In the genomic region with DNA sequence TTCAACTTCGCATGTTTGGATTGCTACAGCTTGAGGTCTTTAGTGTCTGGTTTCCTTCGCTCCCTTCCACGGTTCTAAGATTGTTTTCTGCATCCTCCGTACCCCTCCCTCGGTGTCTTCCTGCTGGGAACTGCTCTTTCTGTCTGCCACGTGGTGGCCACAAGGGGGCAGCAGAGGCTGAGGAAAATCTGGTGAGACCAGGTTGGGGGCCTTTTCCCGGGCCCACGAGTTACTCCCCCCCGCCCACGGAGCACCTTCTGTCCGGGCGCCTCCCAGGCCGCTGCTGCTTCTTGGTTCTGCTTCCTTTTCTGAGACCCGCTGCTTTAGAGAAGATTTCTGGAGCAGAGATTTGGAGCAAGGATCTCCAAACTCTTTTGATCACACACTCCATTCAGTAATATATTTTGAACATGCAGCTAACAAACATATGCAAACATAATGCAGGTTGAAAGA, we compare ENCODE assay signal across 8 cellular contexts. TPM values are rescaled to one million over a fixed set of nuclear protein-coding genes. Genes with fewer than 3 reads are reported as not detected.
A peak's percentile ranks its signal among the peaks of the same experiment; 100 is the strongest.
DNase-seq lines count a peak whose midpoint lies in the region; ATAC-seq and TF ChIP-seq lines count a peak whose summit lies in the region.

No MANE protein-coding gene starts in this region.

- CTCF ChIA-PET in IMR-90 (lab: Yijun Ruan, JAX), result interaction anchor here (0.6 to 1.5 kb wide), 8 partner anchors 9 to 541 kb away, joined by 3 to 10 read pairs (median 3); no protein-coding TSS in a partner anchor

- H3K4ac ChIP-seq in IMR-90 (ENCODE audit: low read depth, low read length), result no peak overlapping the region

- no peak overlapping the region for H4K8ac ChIP-seq in IMR-90 (ENCODE audit: low read depth in 2 of 2, low read length in 2 of 2)

- no CpG with 5 or more reads among the region's 14 CpGs for WGBS in IMR-90 (ENCODE audit: extremely low coverage in 2 of 2, insufficient read length in 1 of 2), 2 experiments

- no peaks in the 10 kb centered on the region for H3K9me1 ChIP-seq in IMR-90 (ENCODE audit: insufficient read depth, low read length)

- H3K56ac ChIP-seq in IMR-90 (ENCODE audit: extremely low read depth, insufficient read depth, low read length), result no peak overlapping the region

- H2BK120ac ChIP-seq in IMR-90 (ENCODE audit: low read depth, low read length), result no peak overlapping the region

- H4K5ac ChIP-seq in IMR-90 (ENCODE audit: low read depth, low read length), result no peak overlapping the region

- peak; percentile 71 for TF ChIP-seq RAD21 in IMR-90 (IDR thresholded peaks at IDR 0.05; ENCODE audit: low read length)

- no peak overlapping the region for H3K27ac ChIP-seq in IMR-90 (ENCODE audit: insufficient read depth, low read length)
- peak overlapping the region; percentile 61 to 66 for H3K27ac ChIP-seq in uterus

- POLR2A ChIA-PET in IMR-90 (lab: Charles Lee; ENCODE audit: unreplicated experiment), result no interaction called here

- H3K4me3 ChIP-seq in IMR-90 (ENCODE audit: insufficient read depth, low read depth, low read length) (no peak overlapping the region), adipocyte (ENCODE audit: low read length) (peak overlapping the region; percentile 70), uterus (no peak overlapping the region)

- H3K23ac ChIP-seq in IMR-90 (ENCODE audit: low read depth, low read length), result no peak overlapping the region

- H3K18ac ChIP-seq in IMR-90 (ENCODE audit: low read depth, low read length), result no peak overlapping the region

- TF ChIP-seq POLR2A in IMR-90 (IDR thresholded peaks at IDR 0.05; ENCODE audit: low read depth, low read length) (no peak), uterus (IDR thresholded peaks at IDR 0.05) (peak in 1 of 2 donors; percentile 8)

- H3K9ac ChIP-seq in IMR-90 (ENCODE audit: low read depth, low read length) (no peak overlapping the region), adipocyte (ENCODE audit: low read length) (peak overlapping the region; percentile 75)

- H3K36me3 ChIP-seq in IMR-90 (ENCODE audit: control insufficient read depth, insufficient read depth, low read length) (no peaks in the 10 kb centered on the region), adipocyte (ENCODE audit: control insufficient read depth, insufficient read depth, low read length, severe bottlenecking) (no peaks in the 10 kb centered on the region), uterus (no peaks in the 10 kb centered on the region)

- H2BK5ac ChIP-seq in IMR-90 (ENCODE audit: low read depth, low read length, poor library complexity, severe bottlenecking), result no peak overlapping the region

- DNase-seq in DMS53 treated with DMSO at 0.1 percent for 48 hours (lab: John Stamatoyannopoulos, UW; ENCODE audit: unreplicated experiment), result peak; percentile 56
- DNase-seq in IMR-90, result peak; percentile 63
- peak; percentile 46 for DNase-seq in SW480 (ENCODE audit: low spot score)
- peak; percentile 91 for DNase-seq in adipocyte (ENCODE audit: low read depth)
- DNase-seq in left ventricle myocardium superior, result peak; percentile 86
- peak; percentile 41 for DNase-seq in renal cortical epithelial cell (ENCODE audit: low read depth)
- peak; percentile 90 to 93 for DNase-seq in uterus

- H4K20me1 ChIP-seq in IMR-90 (ENCODE audit: insufficient read depth, low read length), result no peaks in the 10 kb centered on the region

- H2BK15ac ChIP-seq in IMR-90 (ENCODE audit: low read depth, low read length), result no peak overlapping the region

- H3K9me3 ChIP-seq in IMR-90 (ENCODE audit: control insufficient read depth, insufficient read depth, low read length), result peaks cover 6% of the 10 kb centered on the region
- peaks cover 9% of the 10 kb centered on the region for H3K9me3 ChIP-seq in adipocyte (ENCODE audit: control insufficient read depth, low read length)
- no peaks in the 10 kb centered on the region for H3K9me3 ChIP-seq in uterus

- dilution Hi-C loops in IMR-90 (cut with HindIII; ENCODE audit: low sequenced_read_pairs, unreplicated experiment), result no loop called here

- no peak overlapping the region for H2AK5ac ChIP-seq in IMR-90 (ENCODE audit: low read depth, low read length)

- H2BK20ac ChIP-seq in IMR-90 (ENCODE audit: low read depth, low read length), result 0 out of 2 replicates have a peak overlapping the region, but pooled peaks have one; percentile 11

- in situ Hi-C loops in IMR-90 (cut with MboI; ENCODE audit: low sequenced_read_pairs), result loop anchor here (5.0 to 10.0 kb wide), 3 partner anchors 167 to 550 kb away; no protein-coding TSS in a partner anchor

- intact Hi-C loops in IMR-90 (cut with micrococcal nuclease) (loop anchor here (1.0 to 5.0 kb wide), 5 partner anchors 48 to 542 kb away; no protein-coding TSS in a partner anchor), left ventricle myocardium superior (cut with micrococcal nuclease) (loop anchor here (10.0 kb wide), 1 partner anchor 170 kb away; no protein-coding TSS in a partner anchor), uterus (cut with DNase I; ENCODE audit: low total_unique reads) (no loop called here)

- peaks cover 9% of the 10 kb centered on the region for H3K27me3 ChIP-seq in IMR-90 (ENCODE audit: control insufficient read depth, insufficient read depth, low read length)
- H3K27me3 ChIP-seq in adipocyte (replicated peaks; ENCODE audit: control insufficient read depth, insufficient read depth, low read length), result no peaks in the 10 kb centered on the region
- no peaks in the 10 kb centered on the region for H3K27me3 ChIP-seq in uterus

- peak overlapping the region; percentile 86 for H2AFZ ChIP-seq in IMR-90 (replicated peaks; ENCODE audit: low read length, poor library complexity)

- H3K79me1 ChIP-seq in IMR-90 (ENCODE audit: low read depth in 1 of 2, low read length in 2 of 2), result no peaks in the 10 kb centered on the region

- peak overlapping the region; percentile 0 for H2AK9ac ChIP-seq in IMR-90 (replicated peaks; ENCODE audit: low read depth, low read length, poor library complexity)

- H3K4me2 ChIP-seq in IMR-90 (ENCODE audit: low read depth, low read length), result no peak overlapping the region; the same call in 1 of the 2 replicates

- no peaks in the 10 kb centered on the region for H3K4me1 ChIP-seq in IMR-90 (ENCODE audit: control insufficient read depth, insufficient read depth, low read length)
- peaks cover 14% of the 10 kb centered on the region for H3K4me1 ChIP-seq in adipocyte (ENCODE audit: control insufficient read depth, insufficient read depth, low read length)
- no peaks in the 10 kb centered on the region for H3K4me1 ChIP-seq in uterus

- BruUV-seq in IMR-90 (replicated peaks; lab: Mats Ljungman, UMichigan), result no TSS peak

- H3K14ac ChIP-seq in IMR-90 (replicated peaks; ENCODE audit: low read depth, low read length), result no peak overlapping the region

- ATAC-seq in IMR-90 (ENCODE audit: low read depth), result peak; percentile 97
- peak; percentile 95 for ATAC-seq in left ventricle myocardium superior
- no peak for ATAC-seq in GM21825 (IDR thresholded peaks at IDR 0.05; ENCODE audit: unreplicated experiment)

- TF ChIP-seq CTCF in IMR-90 (conservative IDR thresholded peaks at IDR 0.05; ENCODE audit: low read depth, low read length) (peak; percentile 80), uterus (IDR thresholded peaks at IDR 0.05) (peak; percentile 91 to 95 (median 92))

- H4K91ac ChIP-seq in IMR-90 (ENCODE audit: insufficient read depth, low read depth, low read length), result no peak overlapping the region; the same call in 1 of the 2 replicates

TF ChIP-seq in IMR-90, 13 proteins besides CTCF, POLR2A, EP300 and RAD21 (continues in another document):
- TF ChIP-seq RCOR1 (IDR thresholded peaks at IDR 0.05; ENCODE audit: insufficient replicate concordance, low read length) (no peak), CHD1 (IDR thresholded peaks at IDR 0.05; ENCODE audit: low read depth, low read length) (no peak), MAFK (IDR thresholded peaks at IDR 0.05; ENCODE audit: low read depth, low read length) (no peak), RFX5 (IDR thresholded peaks at IDR 0.05; ENCODE audit: low read depth, low read length) (no peak), NFE2L2 (IDR thresholded peaks at IDR 0.05; ENCODE audit: low read depth, low read length) (no peak), CEBPB (IDR thresholded peaks at IDR 0.05; ENCODE audit: low read depth, low read length) (no peak), SMC3 (IDR thresholded peaks at IDR 0.05; ENCODE audit: low read depth, low read length) (peak; percentile 68), MAZ (IDR thresholded peaks at IDR 0.05; ENCODE audit: borderline replicate concordance, low read depth, low read length) (peak; percentile 87; the same call in 1 of the 2 replicates), BHLHE40 (IDR thresholded peaks at IDR 0.05; ENCODE audit: low read depth, low read length) (no peak), MXI1 (IDR thresholded peaks at IDR 0.05; ENCODE audit: borderline replicate concordance, low read depth, low read length) (no peak), FOS (IDR thresholded peaks at IDR 0.05; ENCODE audit: low read depth, low read length) (no peak)

RNA-seq across cellular contexts. Expression of a gene that starts 21.1 kb away (rescaled TPM):
- total RNA-seq in IMR-90 (2012; rRNA removed) (1.3 and 2.2 TPM in 2 replicates), left ventricle myocardium superior (22.5 TPM), renal cortical epithelial cell (0.52 and 0.85 TPM in 2 replicates), uterus (10 to 100 TPM; 10.9 to 75.2 (median 28.6) TPM)
- polyA plus RNA-seq in IMR-90 (2012; rRNA removed), result 0.76 and 0.96 TPM in 2 replicates
- polyA plus RNA-seq in IMR-90 (2012; cell fraction: cytosol; rRNA removed), result 0.68 and 1.2 TPM in 2 replicates
- polyA plus RNA-seq in IMR-90 (2012; cell fraction: nucleus; rRNA removed; ENCODE audit: low replicate concordance), result 1.7 and 1.8 TPM in 2 replicates

RNA-seq across cellular contexts. Expression of a gene that starts 52.5 kb away (rescaled TPM):
- total RNA-seq in IMR-90 (2012; rRNA removed) (3.0 and 3.9 TPM in 2 replicates), left ventricle myocardium superior (5.9 TPM), renal cortical epithelial cell (0.40 and 1.9 TPM in 2 replicates), uterus (1 to 10 TPM in 3 of 4 donors, not detected in 1; 2.3 to 9.7 (median 3.5) TPM)
- 9.8 and 12.2 TPM in 2 replicates for polyA plus RNA-seq in IMR-90 (2012; rRNA removed)
- 6.9 and 7.5 TPM in 2 replicates for polyA plus RNA-seq in IMR-90 (2012; cell fraction: cytosol; rRNA removed)
- polyA plus RNA-seq in IMR-90 (2012; cell fraction: nucleus; rRNA removed; ENCODE audit: low replicate concordance), result 6.9 and 8.2 TPM in 2 replicates

RNA-seq across cellular contexts. Expression of a gene that starts 55.0 kb away (rescaled TPM):
- total RNA-seq in IMR-90 (2012; rRNA removed) (13.9 and 17.7 TPM in 2 replicates), left ventricle myocardium superior (46.5 TPM), renal cortical epithelial cell (32.0 and 55.9 TPM in 2 replicates), uterus (100 to 1,000 TPM in 1 of 4 donors, 10 to 100 TPM in 3; 35.1 to 150 (median 57.7) TPM)
- 56.8 and 58.0 TPM in 2 replicates for polyA plus RNA-seq in IMR-90 (2012; rRNA removed)
- 28.8 and 42.1 TPM in 2 replicates for polyA plus RNA-seq in IMR-90 (2012; cell fraction: cytosol; rRNA removed)
- polyA plus RNA-seq in IMR-90 (2012; cell fraction: nucleus; rRNA removed; ENCODE audit: low replicate concordance), result 262 and 270 TPM in 2 replicates

Comparison
In these comparisons a context has a peak if more than half of its experiments do, and no peak if none do; other contexts are left out.
1. DNase-seq: peak in every context shown above with its lines; median percentile 92 in uterus; 91 in adipocyte; 86 in left ventricle myocardium superior; 63 in IMR-90; 56 in DMS53 treated with DMSO at 0.1 percent for 48 hours; 46 in SW480; 41 in renal cortical epithelial cell.